Comparison of ENCODE assay signal across 21 cellular contexts in genomic region chr16:10685709-10686108, GRCh38. TPM values are rescaled to one million over a fixed set of nuclear protein-coding genes. Genes with fewer than 3 reads are reported as not detected.
A peak's percentile ranks its signal among the peaks of the same experiment; 100 is the strongest.
DNase-seq lines count a peak whose midpoint lies in the region; ATAC-seq and TF ChIP-seq lines count a peak whose summit lies in the region.
"Had no signal": no experiment of that assay in that cellular context is flagged by ENCODE, and none has a peak within 500 bp of the region (broad histone marks: within the 10 kb centered on the region; RNA-seq: fewer than 3 reads in every experiment).

No MANE protein-coding gene starts in this region.

- H3K4me1 ChIP-seq in esophagus muscularis mucosa, result no peaks in the 10 kb centered on the region

- ATAC-seq in WTC11 (no peak), sciatic nerve (no peak), HG03025 (IDR thresholded peaks at IDR 0.05; ENCODE audit: low FRiP score, unreplicated experiment) (no peak), T-cell (replicated peaks in 1 of 4) (no peak)
- ATAC-seq: CD8-positive, alpha-beta T cell; GM23338; HCT116 had no signal

- H3K27ac ChIP-seq in esophagus muscularis mucosa (replicated peaks in 1 of 4), result no peak overlapping the region

- H3K4me1 Mint-ChIP-seq in WTC11 (0 out of 2 replicates have a peak, but pooled peaks cover 2% of the 10 kb centered on the region), T-cell (no peaks in the 10 kb centered on the region)
- H3K4me1 Mint-ChIP-seq: CD4-positive, CD25-positive, alpha-beta regulatory T cell; GM23338 had no signal

- CTCF ChIA-PET in WTC11 (lab: Charles Lee) (no interaction called here), T-cell (lab: Charles Lee) (no interaction called here)

- H3K9me3 Mint-ChIP-seq in WTC11 (no peaks in the 10 kb centered on the region), T-cell (no peaks in the 10 kb centered on the region)
- H3K9me3 Mint-ChIP-seq: CD8-positive, alpha-beta T cell; GM23338; H9 had no signal

- 93% methylated on average over 7 of the region's 7 CpGs for WGBS in esophagus muscularis mucosa

- H3K27ac Mint-ChIP-seq in WTC11 (no peak overlapping the region), T-cell (no peak overlapping the region)
- H3K27ac Mint-ChIP-seq: CD4-positive, CD25-positive, alpha-beta regulatory T cell; CD8-positive, alpha-beta T cell; GM23338; H9 had no signal

- intact Hi-C loops in esophagus muscularis mucosa (cut with DNase I), result no loop called here
- intact Hi-C loops in sciatic nerve (cut with DNase I), result no loop called here

- H3K4me3 ChIP-seq in esophagus muscularis mucosa, result no peak overlapping the region
- H3K4me3 ChIP-seq: GM23338 had no signal

- TF ChIP-seq EP300 in esophagus muscularis mucosa (IDR thresholded peaks at IDR 0.05), result no peak

- POLR2A ChIA-PET in WTC11 (lab: Charles Lee), result no interaction called here
- POLR2A ChIA-PET in T-cell (lab: Charles Lee), result no interaction called here

- H3K27me3 Mint-ChIP-seq in WTC11 (ENCODE audit: low read depth) (no peaks in the 10 kb centered on the region; the same call in 1 of the 2 replicates), T-cell (peaks cover 14 to 23% of the 10 kb centered on the region in 2 donors)

- H3K4me3 Mint-ChIP-seq in WTC11 (no peak overlapping the region), T-cell (no peak overlapping the region)
- H3K4me3 Mint-ChIP-seq: CD8-positive, alpha-beta T cell; GM23338; H9 had no signal

- H3K9me3 ChIP-seq in esophagus muscularis mucosa, result no peaks in the 10 kb centered on the region

- TF ChIP-seq POLR2A in esophagus muscularis mucosa (IDR thresholded peaks at IDR 0.05; ENCODE audit: low read depth), result no peak

- H3K36me3 Mint-ChIP-seq in WTC11 (no peaks in the 10 kb centered on the region), T-cell (no peaks in the 10 kb centered on the region)
- H3K36me3 Mint-ChIP-seq: CD4-positive, CD25-positive, alpha-beta regulatory T cell; CD8-positive, alpha-beta T cell had no signal

- TF ChIP-seq CTCF in WTC11 (IDR thresholded peaks at IDR 0.05) (no peak), esophagus muscularis mucosa (IDR thresholded peaks at IDR 0.05) (no peak)

- no peak for DNase-seq in WTC11 (ENCODE audit: low spot score)
- DNase-seq in amniotic epithelial cell (ENCODE audit: low read depth), result peak; percentile 1
- peak; percentile 42 for DNase-seq in esophagus muscularis mucosa (ENCODE audit: extremely low spot score)
- DNase-seq in sciatic nerve (ENCODE audit: low spot score), result peak; percentile 47
- DNase-seq in NCI-H2227 treated with DMSO at 0.1 percent for 48 hours (lab: John Stamatoyannopoulos, UW), result no peak
- no peak for DNase-seq in DMS 273 treated with DMSO at 0.1 percent for 48 hours (lab: John Stamatoyannopoulos, UW)
- no peak for DNase-seq in T-cell
- DNase-seq: CD4-positive, CD25-positive, alpha-beta regulatory T cell; CD8-positive, alpha-beta T cell; DMS53; DMS79 treated with DMSO at 0.1 percent for 48 hours; GF-D8; H9 had no signal

- H3K27me3 ChIP-seq in esophagus muscularis mucosa, result peaks cover 0 to 22% (median 0%) of the 10 kb centered on the region in 4 donors

- no peaks in the 10 kb centered on the region for H3K36me3 ChIP-seq in esophagus muscularis mucosa

TF ChIP-seq in WTC11, 78 proteins besides CTCF, POLR2A, EP300 and RAD21:
- TF ChIP-seq ESRRA (CRISPR knock-in tag; IDR thresholded peaks at IDR 0.05; ENCODE audit: borderline replicate concordance) (no peak), GABPB1 (CRISPR knock-in tag; IDR thresholded peaks at IDR 0.05) (peak; percentile 77; the same call in 1 of the 2 replicates)

RNA-seq across cellular contexts. Expression of gene TEKT5, which starts 9.0 kb away (rescaled TPM):
- total RNA-seq in WTC11 (2021) (0.60 to 1.1 TPM (median 0.82 TPM) in 3 replicates), esophagus muscularis mucosa (not detected), sciatic nerve (not detected), T-cell (not detected)
- total RNA-seq: A172; A673; CD4-positive, CD25-positive, alpha-beta regulatory T cell; CD8-positive, alpha-beta T cell; Daoy; G401; H4 had no signal

RNA-seq across cellular contexts. Expression of gene NUBP1, which starts 57.9 kb away (rescaled TPM):
- total RNA-seq in WTC11 (2021), result 23.5 to 25.4 TPM (median 25.4 TPM) in 3 replicates
- 10 to 100 TPM; 17.4 to 34.7 (median 28.4) TPM for total RNA-seq in esophagus muscularis mucosa
- total RNA-seq in sciatic nerve, result 21.6 TPM
- total RNA-seq in T-cell, result 10 to 100 TPM; 17.5 to 29.4 (median 25.9) TPM

Comparison
In these comparisons a context has a peak if more than half of its experiments do, and no peak if none do; other contexts are left out.
1. DNase-seq: peak in amniotic epithelial cell (single experiment), esophagus muscularis mucosa (single experiment) and sciatic nerve (single experiment); none in WTC11 (single experiment), NCI-H2227 treated with DMSO at 0.1 percent for 48 hours (single experiment), DMS 273 treated with DMSO at 0.1 percent for 48 hours (single experiment) and T-cell (0 of 34).